9 cellular contexts compared by ENCODE assay signal in genomic region chr20:49505518-49505917, GRCh38. TPM values are rescaled to one million over a fixed set of nuclear protein-coding genes. Genes with fewer than 3 reads are reported as not detected.
DNase-seq lines count a peak whose midpoint lies in the region; ATAC-seq and TF ChIP-seq lines count a peak whose summit lies in the region.
"Had no signal": no experiment of that assay in that cellular context is flagged by ENCODE, and none has a peak within 500 bp of the region (broad histone marks: within the 10 kb centered on the region; RNA-seq: fewer than 3 reads in every experiment).

No MANE protein-coding gene starts in this region.

- H3K27ac ChIP-seq in brain microvascular endothelial cell: no peak overlapping the region

- H3K36me3 ChIP-seq in brain microvascular endothelial cell (replicated peaks): no peaks in the 10 kb centered on the region

- no peak for ATAC-seq in HG03432 (IDR thresholded peaks at IDR 0.05; ENCODE audit: unreplicated experiment)

- DNase-seq in Daoy (ENCODE audit: low read depth) (peak; percentile 51), NCI-H2081 treated with DMSO at 0.1 percent for 48 hours (lab: John Stamatoyannopoulos, UW) (peak; percentile 1), brain microvascular endothelial cell (peak; percentile 48), nephron progenitor cell (peak; percentile 90)
- DNase-seq in stimulated activated CD4-positive, alpha-beta T cell treated with anti-CD3 and anti-CD28 coated beads, Interleukin-15, amount 100 ng/mL, for 24 hours: no peak
- no peak for DNase-seq in activated CD4-positive, CD25-positive, alpha-beta regulatory T cell treated with anti-CD3 and anti-CD28 coated beads, Interleukin-2, amount 50 U/mL, for 72 hours
- no peak for DNase-seq in activated CD4-positive, alpha-beta T cell treated with anti-CD3 and anti-CD28 coated beads, Interleukin-2, amount 50 U/mL, for 48 hours

- TF ChIP-seq CTCF in brain microvascular endothelial cell (IDR thresholded peaks at IDR 0.05; ENCODE audit: low read depth, low read length, missing control alignments) (no peak), nephron progenitor cell (IDR thresholded peaks at IDR 0.05) (no peak)

- in situ Hi-C loops in brain microvascular endothelial cell (cut with HindIII; ENCODE audit: low pct_ligation_motif_present, low sequenced_read_pairs): no loop called here

- no peaks in the 10 kb centered on the region for H3K27me3 ChIP-seq in brain microvascular endothelial cell (replicated peaks)

- no peak overlapping the region for H3K27ac Mint-ChIP-seq in nephron progenitor cell

- H3K36me3 Mint-ChIP-seq in nephron progenitor cell (ENCODE audit: low read depth): peaks cover 5% of the 10 kb centered on the region

- no peaks in the 10 kb centered on the region for H3K9me3 Mint-ChIP-seq in nephron progenitor cell

- peak overlapping the region; percentile 18 for H3K4me3 Mint-ChIP-seq in nephron progenitor cell

- peaks cover 45% of the 10 kb centered on the region for H3K4me1 Mint-ChIP-seq in nephron progenitor cell

- H3K4me3 ChIP-seq in brain microvascular endothelial cell (ENCODE audit: low read depth, low read length): no peak overlapping the region
- H3K4me3 ChIP-seq: smooth muscle cell had no signal

- H3K27me3 Mint-ChIP-seq in nephron progenitor cell (ENCODE audit: low read depth, poor library complexity): peaks cover 10% of the 10 kb centered on the region

RNA-seq across cellular contexts. Expression of gene KCNB1, which starts 23.1 kb away (rescaled TPM):
- under 0.01 TPM in 1 of 2 replicates, not detected in the other for total RNA-seq in Daoy (2014; rRNA removed; shearing (Covaris generic))
- total RNA-seq: smooth muscle cell had no signal

Comparison
In these comparisons a context has a peak if more than half of its experiments do, and no peak if none do; other contexts are left out.
1. DNase-seq: peak in Daoy (single experiment), NCI-H2081 treated with DMSO at 0.1 percent for 48 hours (single experiment), brain microvascular endothelial cell (single experiment) and nephron progenitor cell (single experiment); none in stimulated activated CD4-positive, alpha-beta T cell treated with anti-CD3 and anti-CD28 coated beads, Interleukin-15, amount 100 ng/mL, for 24 hours (single experiment), activated CD4-positive, CD25-positive, alpha-beta regulatory T cell treated with anti-CD3 and anti-CD28 coated beads, Interleukin-2, amount 50 U/mL, for 72 hours (single experiment) and activated CD4-positive, alpha-beta T cell treated with anti-CD3 and anti-CD28 coated beads, Interleukin-2, amount 50 U/mL, for 48 hours (0 of 2).